ENCODE assay signal across 13 cellular contexts in the genomic region with DNA sequence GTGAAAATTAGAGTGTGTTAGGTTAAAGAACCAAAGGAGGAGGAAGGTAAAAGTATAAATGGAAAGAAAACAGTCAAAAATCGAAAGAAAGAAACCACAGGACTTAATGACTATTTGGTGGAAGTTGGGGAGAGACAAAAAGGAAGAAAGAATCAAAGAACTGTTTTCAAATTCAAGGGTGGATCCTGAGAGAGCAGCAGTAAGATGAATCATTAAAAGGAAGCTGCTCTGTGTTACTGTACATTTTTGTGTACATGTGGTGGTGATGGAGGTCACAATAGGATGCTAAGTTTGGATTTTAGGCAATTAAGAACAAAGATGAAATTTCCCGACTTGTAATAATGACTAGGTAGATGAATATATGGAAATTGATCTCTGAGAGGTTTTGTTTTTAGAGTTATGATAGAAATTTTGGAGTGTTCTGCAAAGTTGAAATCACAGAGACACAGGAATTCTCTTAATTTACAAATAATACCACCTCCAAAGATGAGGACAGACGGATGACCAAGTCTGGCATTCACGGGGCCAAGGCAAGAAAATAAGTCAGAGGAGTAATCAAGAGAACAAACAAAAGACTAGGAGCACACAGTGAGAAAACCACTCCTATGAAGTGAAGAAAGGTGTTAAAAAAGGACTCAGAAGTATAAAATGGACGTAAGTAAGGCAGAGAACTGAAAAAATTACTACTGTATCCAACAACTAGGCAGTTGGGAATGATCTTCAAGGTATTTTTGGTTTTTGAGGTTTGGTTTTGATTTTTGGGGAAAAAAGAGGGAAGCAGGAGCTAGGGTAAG. TPM values are rescaled to one million over a fixed set of nuclear protein-coding genes. Genes with fewer than 3 reads are reported as not detected.
DNase-seq lines count a peak whose midpoint lies in the region; ATAC-seq and TF ChIP-seq lines count a peak whose summit lies in the region.
"Had no signal": no experiment of that assay in that cellular context is flagged by ENCODE, and none has a peak within 500 bp of the region (broad histone marks: within the 10 kb centered on the region; RNA-seq: fewer than 3 reads in every experiment).

No MANE protein-coding gene starts in this region.

- H3K4me1 Mint-ChIP-seq in central memory CD8-positive, alpha-beta T cell, result no peaks in the 10 kb centered on the region
- H3K4me1 Mint-ChIP-seq in natural killer cell treated with Interleukin-12 subunit alpha and Interleukin-12 subunit beta and Interleukin-15 and Interleukin-18, amount 100 ng/mL, for 72 hours (ENCODE audit: low read depth in 2 of 2), result peaks cover 14 to 34% of the 10 kb centered on the region in 2 donors

- no peak overlapping the region for H3K9ac ChIP-seq in DND-41 (ENCODE audit: low read depth, low read length)

- peaks cover 68% of the 10 kb centered on the region for H3K36me3 ChIP-seq in DND-41 (ENCODE audit: insufficient read depth, low read length)

- no peaks in the 10 kb centered on the region for H3K9me3 Mint-ChIP-seq in central memory CD8-positive, alpha-beta T cell
- H3K9me3 Mint-ChIP-seq in natural killer cell treated with Interleukin-12 subunit alpha and Interleukin-12 subunit beta and Interleukin-15 and Interleukin-18, amount 100 ng/mL, for 72 hours, result no peaks in the 10 kb centered on the region

- H3K4me3 ChIP-seq in DND-41 (ENCODE audit: low read depth in 1 of 2, low read length in 2 of 2), result no peak overlapping the region
- H3K4me3 ChIP-seq: tibial artery had no signal

- no peak overlapping the region for H2AFZ ChIP-seq in DND-41 (ENCODE audit: low read depth, low read length)

- H3K27me3 ChIP-seq in DND-41 (ENCODE audit: insufficient read depth, low read length, poor library complexity), result no peaks in the 10 kb centered on the region
- H3K27me3 ChIP-seq: tibial artery had no signal

- peak overlapping the region; percentile 63 for H3K27ac Mint-ChIP-seq in central memory CD8-positive, alpha-beta T cell (ENCODE audit: low read depth)
- H3K27ac Mint-ChIP-seq in natural killer cell treated with Interleukin-12 subunit alpha and Interleukin-12 subunit beta and Interleukin-15 and Interleukin-18, amount 100 ng/mL, for 72 hours, result peak overlapping the region in 1 of 2 donors; percentile 49

- ATAC-seq in DND-41 (ENCODE audit: insufficient read depth, low read depth) (no peak), HG03520 (IDR thresholded peaks at IDR 0.05; ENCODE audit: unreplicated experiment) (no peak)
- peak; percentile 32 for ATAC-seq in central memory CD8-positive, alpha-beta T cell (replicated peaks; ENCODE audit: extremely low read depth, poor library complexity, severe bottlenecking)
- ATAC-seq in natural killer cell treated with Interleukin-12 subunit alpha and Interleukin-12 subunit beta and Interleukin-15 and Interleukin-18, amount 100 ng/mL, for 72 hours, result no peak
- ATAC-seq: esophagus mucosa had no signal

- peaks cover 58% of the 10 kb centered on the region for H4K20me1 ChIP-seq in DND-41 (ENCODE audit: insufficient read depth, low read length)

- H3K4me2 ChIP-seq in DND-41 (ENCODE audit: insufficient read depth, low read length), result peak overlapping the region; percentile 37; the same call in 1 of the 2 replicates

- no peak overlapping the region for H3K27ac ChIP-seq in DND-41 (ENCODE audit: low read length)
- H3K27ac ChIP-seq: tibial artery, VCaP had no signal

- peaks cover 45% of the 10 kb centered on the region for H3K4me1 ChIP-seq in DND-41 (ENCODE audit: insufficient read depth, low read length)

- in situ Hi-C loops in KBM-7 (cut with MboI; ENCODE audit: low pct_unique_long_range_greater_than_20kb, low sequenced_read_pairs), result no loop called here

- peak overlapping the region; percentile 23 for H3K4me3 Mint-ChIP-seq in central memory CD8-positive, alpha-beta T cell
- peak overlapping the region; percentile 47 for H3K4me3 Mint-ChIP-seq in natural killer cell treated with Interleukin-12 subunit alpha and Interleukin-12 subunit beta and Interleukin-15 and Interleukin-18, amount 100 ng/mL, for 72 hours

- H3K79me2 ChIP-seq in DND-41 (ENCODE audit: insufficient read depth, low read length), result peaks cover 89% of the 10 kb centered on the region

- H3K36me3 Mint-ChIP-seq in central memory CD8-positive, alpha-beta T cell (ENCODE audit: insufficient read depth), result peaks cover 39% of the 10 kb centered on the region
- H3K36me3 Mint-ChIP-seq in natural killer cell treated with Interleukin-12 subunit alpha and Interleukin-12 subunit beta and Interleukin-15 and Interleukin-18, amount 100 ng/mL, for 72 hours, result peaks cover 26% of the 10 kb centered on the region

- no peak for TF ChIP-seq CTCF in DND-41 (IDR thresholded peaks at IDR 0.05; ENCODE audit: borderline replicate concordance, extremely low read depth, low read length, poor library complexity, severe bottlenecking)

- no peaks in the 10 kb centered on the region for H3K27me3 Mint-ChIP-seq in central memory CD8-positive, alpha-beta T cell
- H3K27me3 Mint-ChIP-seq in natural killer cell treated with Interleukin-12 subunit alpha and Interleukin-12 subunit beta and Interleukin-15 and Interleukin-18, amount 100 ng/mL, for 72 hours, result no peaks in the 10 kb centered on the region

- H3K9me3 ChIP-seq in DND-41 (ENCODE audit: insufficient read depth, low read length, severe bottlenecking), result no peaks in the 10 kb centered on the region
- H3K9me3 ChIP-seq: tibial artery had no signal

- DNase-seq in DND-41 (no peak), KBM-7 (peak; percentile 14), NCI-H510A treated with DMSO at 0.1 percent for 48 hours (lab: John Stamatoyannopoulos, UW) (no peak), NCI-H524 (lab: John Stamatoyannopoulos, UW) (no peak), D341Med (ENCODE audit: low spot score) (no peak)
- no peak for DNase-seq in central memory CD8-positive, alpha-beta T cell (ENCODE audit: low spot score in 2 of 2)
- no peak for DNase-seq in natural killer cell treated with Interleukin-12 subunit alpha and Interleukin-12 subunit beta and Interleukin-15 and Interleukin-18, amount 100 ng/mL, for 72 hours (ENCODE audit: low spot score)
- DNase-seq: NCI-H1930, NCI-H82, tibial artery had no signal

RNA-seq across cellular contexts. Expression of gene DHX36, which starts 7.1 kb away (rescaled TPM):
- total RNA-seq in natural killer cell treated with Interleukin-12 subunit alpha and Interleukin-12 subunit beta and Interleukin-15 and Interleukin-18, amount 100 ng/mL, for 72 hours, result 10 to 100 TPM; 83.0 to 93.4 TPM
